ENCODE assay signal across 1 cellular context in the genomic region with DNA sequence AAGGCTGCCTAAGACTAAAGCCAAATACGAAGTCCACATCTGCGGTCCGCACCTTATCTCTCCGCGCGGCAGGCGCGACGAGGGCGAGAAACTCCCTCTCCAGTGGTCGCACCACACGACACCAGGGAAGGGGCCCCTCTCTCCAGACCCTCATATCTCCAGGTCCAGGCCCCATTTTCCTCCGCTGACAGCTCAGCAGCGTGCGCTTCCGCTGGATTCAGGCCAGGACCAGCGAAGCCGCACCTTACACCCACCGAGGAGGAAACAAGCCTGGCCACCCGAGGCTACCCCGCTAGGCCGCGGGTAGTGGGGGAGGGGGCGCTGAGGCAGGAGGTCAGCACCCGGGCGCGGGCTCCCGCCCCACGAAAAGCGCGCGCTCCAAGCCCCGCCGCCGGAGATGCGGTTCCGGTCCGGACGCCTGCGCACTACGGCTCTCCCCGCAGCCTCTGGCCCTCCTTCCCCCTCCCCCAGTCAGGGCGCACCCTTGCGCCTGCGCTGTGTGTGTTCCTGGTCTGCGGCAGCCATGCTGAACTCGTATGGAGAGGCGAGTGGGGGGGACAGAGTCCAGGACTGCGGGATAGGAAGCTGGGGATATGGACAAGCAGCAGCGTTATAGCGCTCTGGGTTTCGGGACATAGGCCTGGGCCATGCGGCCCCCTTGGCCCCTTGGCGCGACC.
A peak's percentile ranks its signal among the peaks of the same experiment; 100 is the strongest.
TF ChIP-seq lines count a peak whose summit lies in the region.

A gene (plus strand): TSS at position 502 of the 677 bp plus-strand sequence. CDS start 4,305 bp downstream, outside the sequence.

TF ChIP-seq in endothelial cell of umbilical vein, 7 proteins besides CTCF, POLR2A, EP300 and RAD21 (continued from another document):
- TF ChIP-seq, protein P1, sequence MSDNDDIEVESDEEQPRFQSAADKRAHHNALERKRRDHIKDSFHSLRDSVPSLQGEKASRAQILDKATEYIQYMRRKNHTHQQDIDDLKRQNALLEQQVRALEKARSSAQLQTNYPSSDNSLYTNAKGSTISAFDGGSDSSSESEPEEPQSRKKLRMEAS (IDR thresholded peaks at IDR 0.05; ENCODE audit: insufficient read depth, insufficient read length): no peak
- TF ChIP-seq GATA2 (IDR thresholded peaks at IDR 0.05; ENCODE audit: insufficient read depth, insufficient read length, low read depth, low read length) (peak; percentile 20), JUN (IDR thresholded peaks at IDR 0.05; ENCODE audit: borderline replicate concordance, insufficient read depth, insufficient read length, low read depth) (no peak), MYC (IDR thresholded peaks at IDR 0.05; ENCODE audit: low read depth, low read length) (no peak)
